Comparison of ENCODE assay signal across 25 cellular contexts in the genomic region with DNA sequence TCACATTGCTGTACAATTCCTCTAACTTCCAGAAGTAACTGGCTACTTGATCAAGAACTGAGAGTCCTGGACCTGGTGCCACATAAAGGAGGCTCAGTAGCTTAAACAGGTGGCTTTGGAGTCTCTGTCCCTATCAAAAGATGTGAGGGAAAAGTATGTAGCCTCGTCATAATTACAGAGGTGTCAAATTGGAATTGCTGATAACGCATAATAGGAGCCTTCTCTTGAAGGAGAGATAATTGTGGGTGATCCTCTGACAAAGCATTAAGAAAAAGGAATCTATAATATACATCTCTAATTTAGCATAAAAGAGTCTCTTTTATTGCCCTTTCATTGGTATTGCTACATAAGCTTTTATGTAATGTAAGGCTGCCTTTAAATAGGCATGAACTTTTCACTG.
"Had no signal": no experiment of that assay in that cellular context is flagged by ENCODE, and none has a peak within 500 bp of the region (broad histone marks: within the 10 kb centered on the region; RNA-seq: fewer than 3 reads in every experiment).

No MANE protein-coding gene starts in this region.

- H3K9ac ChIP-seq: SK-N-SH had no signal

- H3K9me3 ChIP-seq: SK-N-SH had no signal

- ATAC-seq: Panc1, PC-3 had no signal

- H3K27ac ChIP-seq: HL-60, RWPE1 had no signal

- DNase-seq: KBM-7; MV-4-11; NCI-H1048; NCI-H1105; NCI-H1436 treated with DMSO at 0.1 percent for 48 hours; NCI-H187; NCI-H2029; NCI-H2081 treated with DMSO at 0.1 percent for 48 hours; NCI-H2171; NCI-H226; NCI-H446; NCI-H510A; NCI-H524 treated with DMSO at 0.1 percent for 48 hours; NCI-H69; NCI-H774; NK-92 treated with Interleukin-12 subunit alpha and Interleukin-12 subunit beta, amount 100 ng/mL, for 24 hours; PC-3; SHP77; SK-N-SH; SW 1271; T-helper 1 cell had no signal

- FAIRE-seq: HTR-8/SVneo had no signal

- H3K4me2 ChIP-seq: SK-N-SH had no signal
